ENCODE assay signal across 27 cellular contexts in genomic region chr15:95763426-95763825, GRCh38.
"Had no signal": no experiment of that assay in that cellular context is flagged by ENCODE, and none has a peak within 500 bp of the region (broad histone marks: within the 10 kb centered on the region; RNA-seq: fewer than 3 reads in every experiment).

No MANE protein-coding gene starts in this region.

- H3K4me1 Mint-ChIP-seq: naive thymus-derived CD4-positive, alpha-beta T cell; stimulated activated effector memory CD8-positive, alpha-beta T cell treated with anti-CD3 and anti-CD28 coated beads, Interleukin-12 subunit alpha, Interleukin-12 subunit beta, amount 100 ng/mL, for 72 hours; stimulated activated naive B cell treated with anti-CD40 and anti-IgM and Interleukin-4, amounts not matched to agents 10 μg/mL and 1 μg/mL and 100 μg/mL, for 72 hours had no signal

- H3K4me1 ChIP-seq: parathyroid adenoma, prostate gland, right lobe of liver, stomach, thyroid gland, upper lobe of left lung, vagina had no signal

- ATAC-seq: naive thymus-derived CD4-positive, alpha-beta T cell; natural killer cell; right cardiac atrium; right lobe of liver; stimulated activated effector memory CD8-positive, alpha-beta T cell treated with anti-CD3 and anti-CD28 coated beads, Interleukin-12 subunit alpha, Interleukin-12 subunit beta, amount 100 ng/mL, for 72 hours; stimulated activated naive B cell treated with anti-CD40 and anti-IgM and Interleukin-4, amounts not matched to agents 10 μg/mL and 1 μg/mL and 100 μg/mL, for 72 hours had no signal

- H3K36me3 Mint-ChIP-seq: naive thymus-derived CD4-positive, alpha-beta T cell; natural killer cell; stimulated activated effector memory CD8-positive, alpha-beta T cell treated with anti-CD3 and anti-CD28 coated beads, Interleukin-12 subunit alpha, Interleukin-12 subunit beta, amount 100 ng/mL, for 72 hours; stimulated activated naive B cell treated with anti-CD40 and anti-IgM and Interleukin-4, amounts not matched to agents 10 μg/mL and 1 μg/mL and 100 μg/mL, for 72 hours had no signal

- H3K4me3 ChIP-seq: prostate gland, right lobe of liver, sigmoid colon, stomach, thoracic aorta, thyroid gland, tibial nerve, upper lobe of left lung, vagina had no signal

- H3K27ac ChIP-seq: neutrophil, parathyroid adenoma, prostate gland, right lobe of liver, sigmoid colon, stomach, thoracic aorta, thyroid gland, tibial nerve, upper lobe of left lung, vagina had no signal

- DNase-seq: naive thymus-derived CD4-positive, alpha-beta T cell; natural killer cell; nucleus accumbens; right cardiac atrium; right lobe of liver; sigmoid colon; small intestine; stimulated activated CD4-positive, alpha-beta T cell treated with anti-CD3 and anti-CD28 coated beads, Interleukin-15, amount 100 ng/mL, for 24 hours; stimulated activated CD4-positive, alpha-beta T cell treated with anti-CD3 and anti-CD28 coated beads, Interleukin-2, amount 100 ng/mL, for 24 hours; stimulated activated CD4-positive, alpha-beta T cell treated with anti-CD3 and anti-CD28 coated beads, Interleukin-2, amount 100 ng/mL, for 48 hours; stimulated activated CD4-positive, alpha-beta T cell treated with anti-CD3 and anti-CD28 coated beads, Interleukin-4, amount 100 ng/mL, for 24 hours; stimulated activated naive B cell treated with anti-CD40 and anti-IgM and Interleukin-4, amounts not matched to agents 10 μg/mL and 1 μg/mL and 100 μg/mL, for 72 hours; stimulated activated naive CD4-positive, alpha-beta T cell treated with Interleukin-2 at 50 U/mL for 16 hours; stomach; thyroid gland; trophoblast cell; upper lobe of left lung had no signal

- H3K9me3 ChIP-seq: neutrophil, prostate gland, right lobe of liver, sigmoid colon, stomach, thoracic aorta, thyroid gland, tibial nerve, upper lobe of left lung, vagina had no signal

- H3K4me3 Mint-ChIP-seq: naive thymus-derived CD4-positive, alpha-beta T cell; natural killer cell; nephron; stimulated activated effector memory CD8-positive, alpha-beta T cell treated with anti-CD3 and anti-CD28 coated beads, Interleukin-12 subunit alpha, Interleukin-12 subunit beta, amount 100 ng/mL, for 72 hours; stimulated activated naive B cell treated with anti-CD40 and anti-IgM and Interleukin-4, amounts not matched to agents 10 μg/mL and 1 μg/mL and 100 μg/mL, for 72 hours; stimulated activated naive CD8-positive, alpha-beta T cell treated with anti-CD3 and anti-CD28 coated beads, Interleukin-15, Interleukin-2, amounts not matched to agents 100 ng/mL and 50 ng/mL, for 24 hours had no signal

- H3K27me3 Mint-ChIP-seq: stimulated activated naive B cell treated with anti-CD40 and anti-IgM and Interleukin-4, amounts not matched to agents 10 μg/mL and 1 μg/mL and 100 μg/mL, for 72 hours; stimulated activated naive CD8-positive, alpha-beta T cell treated with anti-CD3 and anti-CD28 coated beads, Interleukin-15, Interleukin-2, amounts not matched to agents 100 ng/mL and 50 ng/mL, for 24 hours had no signal

- FAIRE-seq: small intestine, urothelium cell line had no signal

- H3K36me3 ChIP-seq: neutrophil, prostate gland, right lobe of liver, sigmoid colon, stomach, thoracic aorta, thyroid gland, tibial nerve, upper lobe of left lung, vagina had no signal

- H3K9me3 Mint-ChIP-seq: naive thymus-derived CD4-positive, alpha-beta T cell; natural killer cell; nephron; stimulated activated effector memory CD8-positive, alpha-beta T cell treated with anti-CD3 and anti-CD28 coated beads, Interleukin-12 subunit alpha, Interleukin-12 subunit beta, amount 100 ng/mL, for 72 hours; stimulated activated naive B cell treated with anti-CD40 and anti-IgM and Interleukin-4, amounts not matched to agents 10 μg/mL and 1 μg/mL and 100 μg/mL, for 72 hours; stimulated activated naive CD8-positive, alpha-beta T cell treated with anti-CD3 and anti-CD28 coated beads, Interleukin-15, Interleukin-2, amounts not matched to agents 100 ng/mL and 50 ng/mL, for 24 hours had no signal

- H3K27me3 ChIP-seq: neutrophil, right lobe of liver, sigmoid colon, stomach, thyroid gland, tibial nerve, upper lobe of left lung, vagina had no signal

- H3K27ac Mint-ChIP-seq: naive thymus-derived CD4-positive, alpha-beta T cell; natural killer cell; stimulated activated effector memory CD8-positive, alpha-beta T cell treated with anti-CD3 and anti-CD28 coated beads, Interleukin-12 subunit alpha, Interleukin-12 subunit beta, amount 100 ng/mL, for 72 hours; stimulated activated naive B cell treated with anti-CD40 and anti-IgM and Interleukin-4, amounts not matched to agents 10 μg/mL and 1 μg/mL and 100 μg/mL, for 72 hours; stimulated activated naive CD8-positive, alpha-beta T cell treated with anti-CD3 and anti-CD28 coated beads, Interleukin-15, Interleukin-2, amounts not matched to agents 100 ng/mL and 50 ng/mL, for 24 hours had no signal
